Comparison of ENCODE assay signal across 23 cellular contexts in genomic region chr22:49398646-49399045, GRCh38.
"Had no signal": no experiment of that assay in that cellular context is flagged by ENCODE, and none has a peak within 500 bp of the region (broad histone marks: within the 10 kb centered on the region; RNA-seq: fewer than 3 reads in every experiment).

No MANE protein-coding gene starts in this region.

- H3K9me3 ChIP-seq: gastrocnemius medialis, mucosa of descending colon, ovary, right lobe of liver, thoracic aorta, transverse colon had no signal

- H3K4me1 ChIP-seq: esophagus muscularis mucosa, gastrocnemius medialis, heart right ventricle, right lobe of liver, transverse colon had no signal

- ATAC-seq: gastrocnemius medialis; heart right ventricle; left ventricle myocardium superior; mucosa of descending colon; naive thymus-derived CD8-positive, alpha-beta T cell; right lobe of liver; stimulated activated naive B cell treated with anti-CD40 and anti-IgM and Interleukin-4, amounts not matched to agents 10 μg/mL and 1 μg/mL and 100 μg/mL, for 72 hours; stimulated activated naive CD8-positive, alpha-beta T cell treated with anti-CD3 and anti-CD28 coated beads, Interleukin-15, amount 100 ng/mL, for 72 hours had no signal

- H3K36me3 ChIP-seq: esophagus muscularis mucosa, gastrocnemius medialis, heart right ventricle, ovary, right lobe of liver, thoracic aorta, transverse colon had no signal

- H3K4me3 ChIP-seq: coronary artery, dorsolateral prefrontal cortex, esophagus muscularis mucosa, gastrocnemius medialis, heart right ventricle, mucosa of descending colon, ovary, right lobe of liver, thoracic aorta, transverse colon had no signal

- DNase-seq: central memory CD4-positive, alpha-beta T cell; dorsolateral prefrontal cortex; effector CD8-positive, alpha-beta T cell; gastrocnemius medialis; heart right ventricle; hypothalamus; left ventricle myocardium superior; mammary epithelial cell; mucosa of descending colon; ovary; right lobe of liver; stimulated activated CD4-positive, alpha-beta T cell treated with anti-CD3 and anti-CD28 coated beads, Interleukin-2, amount 100 ng/mL, for 24 hours; stimulated activated CD4-positive, alpha-beta T cell treated with anti-CD3 and anti-CD28 coated beads, Interleukin-4, amount 100 ng/mL, for 4 hours; stimulated activated naive B cell treated with anti-CD40 and anti-IgM and Interleukin-4, amounts not matched to agents 10 μg/mL and 1 μg/mL and 100 μg/mL, for 72 hours; stimulated activated naive CD8-positive, alpha-beta T cell treated with anti-CD3 and anti-CD28 coated beads, Interleukin-15, amount 100 ng/mL, for 72 hours; substantia nigra; transverse colon had no signal

- H3K27ac ChIP-seq: coronary artery, dorsolateral prefrontal cortex, epithelial cell of prostate, esophagus muscularis mucosa, gastrocnemius medialis, heart right ventricle, ovary, right lobe of liver, thoracic aorta, transverse colon had no signal

- H3K4me1 Mint-ChIP-seq: naive thymus-derived CD8-positive, alpha-beta T cell; stimulated activated naive B cell treated with anti-CD40 and anti-IgM and Interleukin-4, amounts not matched to agents 10 μg/mL and 1 μg/mL and 100 μg/mL, for 72 hours had no signal

- H3K4me3 Mint-ChIP-seq: naive thymus-derived CD8-positive, alpha-beta T cell; stimulated activated naive B cell treated with anti-CD40 and anti-IgM and Interleukin-4, amounts not matched to agents 10 μg/mL and 1 μg/mL and 100 μg/mL, for 72 hours; stimulated activated naive CD8-positive, alpha-beta T cell treated with anti-CD3 and anti-CD28 coated beads, Interleukin-15, amount 100 ng/mL, for 72 hours had no signal

- H3K27ac Mint-ChIP-seq: naive thymus-derived CD8-positive, alpha-beta T cell; progenitor cell of endocrine pancreas; stimulated activated naive B cell treated with anti-CD40 and anti-IgM and Interleukin-4, amounts not matched to agents 10 μg/mL and 1 μg/mL and 100 μg/mL, for 72 hours; stimulated activated naive CD8-positive, alpha-beta T cell treated with anti-CD3 and anti-CD28 coated beads, Interleukin-15, amount 100 ng/mL, for 72 hours had no signal

- H3K27me3 ChIP-seq: gastrocnemius medialis, ovary, right lobe of liver had no signal
